Comparison of ENCODE assay signal across 28 cellular contexts in genomic region chr18:46313521-46313920, GRCh38.
"Had no signal": no experiment of that assay in that cellular context is flagged by ENCODE, and none has a peak within 500 bp of the region (broad histone marks: within the 10 kb centered on the region; RNA-seq: fewer than 3 reads in every experiment).

No MANE protein-coding gene starts in this region.

- H3K36me3 ChIP-seq: ovary, prostate gland, right lobe of liver, sigmoid colon, stomach, thoracic aorta, thyroid gland, tibial nerve, upper lobe of right lung, uterus had no signal

- H3K4me3 Mint-ChIP-seq: naive thymus-derived CD4-positive, alpha-beta T cell; natural killer cell; nephron; stimulated activated effector memory CD8-positive, alpha-beta T cell treated with anti-CD3 and anti-CD28 coated beads, Interleukin-12 subunit alpha, Interleukin-12 subunit beta, amount 100 ng/mL, for 72 hours; stimulated activated naive B cell treated with anti-CD40 and anti-IgM and Interleukin-4, amounts not matched to agents 10 μg/mL and 1 μg/mL and 100 μg/mL, for 72 hours; stimulated activated naive CD8-positive, alpha-beta T cell treated with anti-CD3 and anti-CD28 coated beads, Interleukin-15, Interleukin-2, amounts not matched to agents 100 ng/mL and 50 ng/mL, for 24 hours had no signal

- FAIRE-seq: small intestine had no signal

- H3K9ac ChIP-seq: parathyroid adenoma had no signal

- H3K36me3 Mint-ChIP-seq: naive thymus-derived CD4-positive, alpha-beta T cell; natural killer cell; stimulated activated effector memory CD8-positive, alpha-beta T cell treated with anti-CD3 and anti-CD28 coated beads, Interleukin-12 subunit alpha, Interleukin-12 subunit beta, amount 100 ng/mL, for 72 hours; stimulated activated naive B cell treated with anti-CD40 and anti-IgM and Interleukin-4, amounts not matched to agents 10 μg/mL and 1 μg/mL and 100 μg/mL, for 72 hours had no signal

- H2AFZ ChIP-seq: parathyroid adenoma had no signal

- H3K4me1 Mint-ChIP-seq: stimulated activated naive B cell treated with anti-CD40 and anti-IgM and Interleukin-4, amounts not matched to agents 10 μg/mL and 1 μg/mL and 100 μg/mL, for 72 hours had no signal

- DNase-seq: naive thymus-derived CD4-positive, alpha-beta T cell; natural killer cell; occipital lobe; ovary; posterior cingulate gyrus; retina; right cardiac atrium; right lobe of liver; sigmoid colon; small intestine; stimulated activated CD4-positive, alpha-beta T cell treated with anti-CD3 and anti-CD28 coated beads, Interleukin-15, amount 100 ng/mL, for 24 hours; stimulated activated CD4-positive, alpha-beta T cell treated with anti-CD3 and anti-CD28 coated beads, Interleukin-2, amount 100 ng/mL, for 24 hours; stimulated activated CD4-positive, alpha-beta T cell treated with anti-CD3 and anti-CD28 coated beads, Interleukin-2, amount 100 ng/mL, for 48 hours; stimulated activated CD4-positive, alpha-beta T cell treated with anti-CD3 and anti-CD28 coated beads, Interleukin-4, amount 100 ng/mL, for 24 hours; stimulated activated naive B cell treated with anti-CD40 and anti-IgM and Interleukin-4, amounts not matched to agents 10 μg/mL and 1 μg/mL and 100 μg/mL, for 72 hours; stimulated activated naive CD4-positive, alpha-beta T cell treated with Interleukin-2 at 50 U/mL for 16 hours; stomach; thyroid gland; trophoblast cell; upper lobe of right lung; uterus had no signal

- H3K9me3 ChIP-seq: ovary, prostate gland, right lobe of liver, sigmoid colon, stomach, thoracic aorta, thyroid gland, tibial nerve, upper lobe of right lung, uterus had no signal

- H3K9me3 Mint-ChIP-seq: naive thymus-derived CD4-positive, alpha-beta T cell; natural killer cell; nephron; stimulated activated effector memory CD8-positive, alpha-beta T cell treated with anti-CD3 and anti-CD28 coated beads, Interleukin-12 subunit alpha, Interleukin-12 subunit beta, amount 100 ng/mL, for 72 hours; stimulated activated naive B cell treated with anti-CD40 and anti-IgM and Interleukin-4, amounts not matched to agents 10 μg/mL and 1 μg/mL and 100 μg/mL, for 72 hours; stimulated activated naive CD8-positive, alpha-beta T cell treated with anti-CD3 and anti-CD28 coated beads, Interleukin-15, Interleukin-2, amounts not matched to agents 100 ng/mL and 50 ng/mL, for 24 hours had no signal

- H3K4me3 ChIP-seq: ovary, prostate gland, right lobe of liver, sigmoid colon, stomach, thoracic aorta, thyroid gland, tibial nerve, upper lobe of right lung, uterus had no signal

- H3K27ac ChIP-seq: ovary, parathyroid adenoma, prostate gland, right lobe of liver, sigmoid colon, stomach, thoracic aorta, thyroid gland, tibial nerve, upper lobe of right lung, uterus had no signal

- H3K27me3 ChIP-seq: ovary, right lobe of liver, sigmoid colon, stomach, thyroid gland, tibial nerve, upper lobe of right lung, uterus had no signal

- H3K4me1 ChIP-seq: parathyroid adenoma, prostate gland, right lobe of liver, sigmoid colon, stomach, tibial nerve, upper lobe of right lung, uterus had no signal

- H3K27me3 Mint-ChIP-seq: stimulated activated naive CD8-positive, alpha-beta T cell treated with anti-CD3 and anti-CD28 coated beads, Interleukin-15, Interleukin-2, amounts not matched to agents 100 ng/mL and 50 ng/mL, for 24 hours had no signal

- H3K79me2 ChIP-seq: parathyroid adenoma had no signal

- H3K27ac Mint-ChIP-seq: naive thymus-derived CD4-positive, alpha-beta T cell; natural killer cell; nephron; stimulated activated effector memory CD8-positive, alpha-beta T cell treated with anti-CD3 and anti-CD28 coated beads, Interleukin-12 subunit alpha, Interleukin-12 subunit beta, amount 100 ng/mL, for 72 hours; stimulated activated naive B cell treated with anti-CD40 and anti-IgM and Interleukin-4, amounts not matched to agents 10 μg/mL and 1 μg/mL and 100 μg/mL, for 72 hours; stimulated activated naive CD8-positive, alpha-beta T cell treated with anti-CD3 and anti-CD28 coated beads, Interleukin-15, Interleukin-2, amounts not matched to agents 100 ng/mL and 50 ng/mL, for 24 hours had no signal
